Comparison of ENCODE assay signal across 22 cellular contexts in the genomic region with DNA sequence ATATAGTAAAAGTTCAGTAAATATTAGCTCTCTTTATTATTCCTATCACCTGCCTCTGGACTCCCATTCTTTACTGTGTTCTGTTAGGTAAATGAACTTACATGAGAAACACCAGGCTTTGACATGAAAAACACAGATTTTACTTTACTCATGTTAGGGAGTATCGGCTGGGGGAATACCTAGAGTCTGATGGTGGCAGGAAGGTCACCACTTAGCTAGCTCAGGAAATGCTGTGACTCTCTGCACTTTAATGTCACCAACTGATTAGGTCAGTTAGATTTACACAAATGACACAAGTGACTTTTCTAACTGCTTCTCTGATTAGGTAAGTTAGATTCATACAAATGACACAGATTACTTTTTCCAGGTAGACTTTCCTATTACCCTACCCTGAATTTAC.
"Had no signal": no experiment of that assay in that cellular context is flagged by ENCODE, and none has a peak within 500 bp of the region (broad histone marks: within the 10 kb centered on the region; RNA-seq: fewer than 3 reads in every experiment).

No MANE protein-coding gene starts in this region.

- H3K9me3 ChIP-seq: MG63, SK-N-SH had no signal

- H3K4me3 ChIP-seq: MG63 had no signal

- ATAC-seq: T-cell had no signal

- H3K27ac ChIP-seq: RWPE1 had no signal

- H3K27me3 ChIP-seq: MG63 had no signal

- H3K9me3 Mint-ChIP-seq: T-cell had no signal

- H3K4me3 Mint-ChIP-seq: T-cell had no signal

- DNase-seq: Karpas-422, KG1, MG63, NCI-H1092, NCI-H1105 treated with DMSO at 0.1 percent for 48 hours, NCI-H1417 treated with DMSO at 0.1 percent for 48 hours, NCI-H146, NCI-H1694 treated with DMSO at 0.1 percent for 48 hours, NCI-H2029, NCI-H2081 treated with DMSO at 0.1 percent for 48 hours, NCI-H2171, NCI-H226, NCI-H446, NCI-H510A, NCI-H524 treated with DMSO at 0.1 percent for 48 hours, NCI-H69, NCI-H774, SHP77, SK-N-SH, SW 1271, T-cell had no signal

- H3K27ac Mint-ChIP-seq: T-cell had no signal

- H3K27me3 Mint-ChIP-seq: T-cell had no signal
